In genomic region chr19:18388328-18389094, GRCh38 we compare ENCODE assay signal across 8 cellular contexts. TPM values are rescaled to one million over a fixed set of nuclear protein-coding genes. Genes with fewer than 3 reads are reported as not detected.
A peak's percentile ranks its signal among the peaks of the same experiment; 100 is the strongest.
DNase-seq lines count a peak whose midpoint lies in the region; ATAC-seq and TF ChIP-seq lines count a peak whose summit lies in the region.

No MANE protein-coding gene starts in this region.

- TF ChIP-seq CTCF in dorsolateral prefrontal cortex (IDR thresholded peaks at IDR 0.05 in 54 of 56, conservative IDR thresholded peaks at IDR 0.05 in 2 of 56; ENCODE audit: low read depth in 1 of 56, partially characterized antibody in 56 of 56) = peak; percentile 78 to 100 (median 98)

- peak; percentile 72 for ATAC-seq in HG03066 (IDR thresholded peaks at IDR 0.05; ENCODE audit: low read depth, unreplicated experiment)

- peaks cover 0 to 16% (median 0%) of the 10 kb centered on the region in 45 donors for H3K27me3 ChIP-seq in dorsolateral prefrontal cortex

- DNase-seq in SIG-M5 treated with dmso at 0.1 percent for 504 hours (lab: John Stamatoyannopoulos, UW; ENCODE audit: unreplicated experiment) = peak; percentile 45
- no peak for DNase-seq in SIG-M5 (lab: John Stamatoyannopoulos, UW)
- DNase-seq in NCI-H345 (lab: John Stamatoyannopoulos, UW) = peak; percentile 87
- peak; percentile 75 for DNase-seq in activated CD4-positive, alpha-beta T cell treated with anti-CD3 and anti-CD28 coated beads, Interleukin-2, amount 50 U/mL, for 1 hour
- DNase-seq in dorsolateral prefrontal cortex = peak; percentile 54 to 83 (median 68)
- peak; percentile 70 for DNase-seq in medulla oblongata (ENCODE audit: extremely low spot score)
- DNase-seq in stimulated activated CD8-positive, alpha-beta memory T cell treated with anti-CD3 and anti-CD28 coated beads, Interleukin-12 subunit alpha, Interleukin-12 subunit beta, amount 100 ng/mL, for 1 hour (ENCODE audit: low read depth) = peak; percentile 64

- peak overlapping the region in 23 of 59 donors; percentile 11 to 81 (median 36) for H3K27ac ChIP-seq in dorsolateral prefrontal cortex

- H3K4me3 ChIP-seq in dorsolateral prefrontal cortex = peak overlapping the region; percentile 5 to 65 (median 44)

- intact Hi-C loops in dorsolateral prefrontal cortex (cut with DNase I) = loop anchor here in 1 of 2 donors (2.0 to 5.0 kb wide), 2 partner anchors 22 to 111 kb away; no protein-coding TSS in a partner anchor

RNA-seq across cellular contexts. Expression of gene GDF15, which starts 2.6 kb away (rescaled TPM):
- total RNA-seq in dorsolateral prefrontal cortex = 1 to 10 TPM in 56 of 120 experiments, under 1 TPM in 35, not detected in 29; 0.43 to 7.1 (median 1.2) TPM

RNA-seq across cellular contexts. Expression of gene LRRC25, which starts 8.9 kb away (rescaled TPM):
- total RNA-seq in dorsolateral prefrontal cortex = 10 to 100 TPM in 1 of 120 experiments, 1 to 10 TPM in 99, under 1 TPM in 19, not detected in 1; 0.44 to 11.8 (median 1.8) TPM

RNA-seq across cellular contexts. Expression of gene SSBP4, which starts 30.7 kb away (rescaled TPM):
- 100 to 1,000 TPM in 39 of 120 experiments, 10 to 100 TPM in 81; 42.5 to 168 (median 93.8) TPM for total RNA-seq in dorsolateral prefrontal cortex

RNA-seq across cellular contexts. Expression of gene PGPEP1, which starts 48.1 kb away (rescaled TPM):
- total RNA-seq in dorsolateral prefrontal cortex = 10 to 100 TPM; 20.4 to 93.6 (median 37.7) TPM

RNA-seq across cellular contexts. Expression of gene ISYNA1, which starts 49.4 kb away (rescaled TPM):
- total RNA-seq in dorsolateral prefrontal cortex = 100 to 1,000 TPM in 1 of 120 experiments, 10 to 100 TPM in 118, 1 to 10 TPM in 1; 7.4 to 118 (median 26.3) TPM
